Comparison of ENCODE assay signal across 2 cellular contexts in genomic region chr2:149561309-149561926, GRCh38.
A peak's percentile ranks its signal among the peaks of the same experiment; 100 is the strongest.
TF ChIP-seq lines count a peak whose summit lies in the region.

No MANE protein-coding gene starts in this region.

TF ChIP-seq in HEK293, 187 proteins besides CTCF, POLR2A, EP300 and RAD21:
- TF ChIP-seq ZNF518A (tag by site-specific recombination; conservative IDR thresholded peaks at IDR 0.05; ENCODE audit: low read depth) (no peak), ZNF747 (tag by site-specific recombination; IDR thresholded peaks at IDR 0.05) (no peak), ZNF10 (tag by site-specific recombination; IDR thresholded peaks at IDR 0.05) (no peak), ZNF16 (tag by site-specific recombination; IDR thresholded peaks at IDR 0.05; ENCODE audit: low read depth) (no peak), ZNF610 (tag by site-specific recombination; IDR thresholded peaks at IDR 0.05; ENCODE audit: borderline replicate concordance) (no peak), ZBTB7A (tag by site-specific recombination; IDR thresholded peaks at IDR 0.05; ENCODE audit: low read depth) (no peak), ZNF223 (tag by site-specific recombination; IDR thresholded peaks at IDR 0.05) (no peak), SP2 (tag by site-specific recombination; IDR thresholded peaks at IDR 0.05) (no peak), KLF16 (tag by site-specific recombination; IDR thresholded peaks at IDR 0.05) (no peak), IKZF3 (tag by site-specific recombination; IDR thresholded peaks at IDR 0.05) (no peak), ZNF37A (tag by site-specific recombination; IDR thresholded peaks at IDR 0.05) (no peak), HOXA7 (CRISPR knock-in tag; IDR thresholded peaks at IDR 0.05; ENCODE audit: borderline replicate concordance) (no peak), KLF9 (tag by site-specific recombination; IDR thresholded peaks at IDR 0.05; ENCODE audit: low read depth) (no peak), ZNF654 (tag by site-specific recombination; IDR thresholded peaks at IDR 0.05; ENCODE audit: low read depth) (peak; percentile 68), ZNF664 (tag by site-specific recombination; IDR thresholded peaks at IDR 0.05) (peak; percentile 91)
- TF ChIP-seq, protein P1, sequence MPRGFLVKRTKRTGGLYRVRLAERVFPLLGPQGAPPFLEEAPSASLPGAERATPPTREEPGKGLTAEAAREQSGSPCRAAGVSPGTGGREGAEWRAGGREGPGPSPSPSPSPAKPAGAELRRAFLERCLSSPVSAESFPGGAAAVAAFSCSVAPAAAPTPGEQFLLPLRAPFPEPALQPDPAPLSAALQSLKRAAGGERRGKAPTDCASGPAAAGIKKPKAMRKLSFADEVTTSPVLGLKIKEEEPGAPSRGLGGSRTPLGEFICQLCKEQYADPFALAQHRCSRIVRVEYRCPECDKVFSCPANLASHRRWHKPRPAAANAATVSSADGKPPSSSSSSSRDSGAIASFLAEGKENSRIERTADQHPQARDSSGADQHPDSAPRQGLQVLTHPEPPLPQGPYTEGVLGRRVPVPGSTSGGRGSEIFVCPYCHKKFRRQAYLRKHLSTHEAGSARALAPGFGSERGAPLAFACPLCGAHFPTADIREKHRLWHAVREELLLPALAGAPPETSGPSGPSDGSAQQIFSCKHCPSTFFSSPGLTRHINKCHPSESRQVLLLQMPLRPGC (tag by site-specific recombination; IDR thresholded peaks at IDR 0.05): no peak
- TF ChIP-seq, protein P2, sequence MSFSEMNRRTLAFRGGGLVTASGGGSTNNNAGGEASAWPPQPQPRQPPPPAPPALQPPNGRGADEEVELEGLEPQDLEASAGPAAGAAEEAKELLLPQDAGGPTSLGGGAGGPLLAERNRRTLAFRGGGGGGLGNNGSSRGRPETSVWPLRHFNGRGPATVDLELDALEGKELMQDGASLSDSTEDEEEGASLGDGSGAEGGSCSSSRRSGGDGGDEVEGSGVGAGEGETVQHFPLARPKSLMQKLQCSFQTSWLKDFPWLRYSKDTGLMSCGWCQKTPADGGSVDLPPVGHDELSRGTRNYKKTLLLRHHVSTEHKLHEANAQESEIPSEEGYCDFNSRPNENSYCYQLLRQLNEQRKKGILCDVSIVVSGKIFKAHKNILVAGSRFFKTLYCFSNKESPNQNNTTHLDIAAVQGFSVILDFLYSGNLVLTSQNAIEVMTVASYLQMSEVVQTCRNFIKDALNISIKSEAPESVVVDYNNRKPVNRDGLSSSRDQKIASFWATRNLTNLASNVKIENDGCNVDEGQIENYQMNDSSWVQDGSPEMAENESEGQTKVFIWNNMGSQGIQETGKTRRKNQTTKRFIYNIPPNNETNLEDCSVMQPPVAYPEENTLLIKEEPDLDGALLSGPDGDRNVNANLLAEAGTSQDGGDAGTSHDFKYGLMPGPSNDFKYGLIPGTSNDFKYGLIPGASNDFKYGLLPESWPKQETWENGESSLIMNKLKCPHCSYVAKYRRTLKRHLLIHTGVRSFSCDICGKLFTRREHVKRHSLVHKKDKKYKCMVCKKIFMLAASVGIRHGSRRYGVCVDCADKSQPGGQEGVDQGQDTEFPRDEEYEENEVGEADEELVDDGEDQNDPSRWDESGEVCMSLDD (tag by site-specific recombination; IDR thresholded peaks at IDR 0.05): no peak

TF ChIP-seq in endothelial cell of umbilical vein, 7 proteins besides CTCF, POLR2A, EP300 and RAD21 (continued from another document):
- TF ChIP-seq, protein P3, sequence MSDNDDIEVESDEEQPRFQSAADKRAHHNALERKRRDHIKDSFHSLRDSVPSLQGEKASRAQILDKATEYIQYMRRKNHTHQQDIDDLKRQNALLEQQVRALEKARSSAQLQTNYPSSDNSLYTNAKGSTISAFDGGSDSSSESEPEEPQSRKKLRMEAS (IDR thresholded peaks at IDR 0.05; ENCODE audit: insufficient read depth, insufficient read length): no peak
